Comparison of ENCODE assay signal across 12 cellular contexts in the genomic region with DNA sequence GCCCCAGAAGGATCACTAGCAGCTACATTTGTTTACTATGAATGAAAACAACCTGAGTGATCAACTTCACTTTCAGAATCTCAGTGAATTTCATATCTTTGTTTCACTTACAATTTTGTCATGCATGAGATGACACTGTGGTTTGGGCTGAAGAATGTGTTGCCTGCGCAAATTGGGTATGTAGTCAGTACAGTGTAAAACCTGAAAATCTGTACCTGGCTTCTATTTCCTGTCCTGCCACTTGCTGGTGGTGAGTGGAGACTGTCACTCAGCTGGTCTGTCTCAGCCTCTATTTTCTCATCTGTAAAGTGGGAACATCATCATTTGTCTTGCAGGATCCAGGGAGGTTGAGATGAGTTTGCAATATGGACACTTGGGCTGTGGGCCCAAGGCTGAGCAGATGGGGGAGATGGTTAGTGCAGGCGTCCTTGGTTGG.
DNase-seq lines count a peak whose midpoint lies in the region; ATAC-seq lines count a peak whose summit lies in the region.
"Had no signal": no experiment of that assay in that cellular context is flagged by ENCODE, and none has a peak within 500 bp of the region (broad histone marks: within the 10 kb centered on the region; RNA-seq: fewer than 3 reads in every experiment).

No MANE protein-coding gene starts in this region.

- peak overlapping the region; percentile 60 for H3K27ac Mint-ChIP-seq in memory B cell
- H3K27ac Mint-ChIP-seq: activated naive CD8-positive, alpha-beta T cell had no signal

- H3K27me3 Mint-ChIP-seq in memory B cell, result no peaks in the 10 kb centered on the region
- H3K27me3 Mint-ChIP-seq: activated naive CD8-positive, alpha-beta T cell had no signal

- peak; percentile 95 for ATAC-seq in GM18873 (IDR thresholded peaks at IDR 0.05; ENCODE audit: low FRiP score, unreplicated experiment)
- peak; percentile 93 for ATAC-seq in GM21528 (IDR thresholded peaks at IDR 0.05; ENCODE audit: low FRiP score, unreplicated experiment)
- ATAC-seq in HG03342 (IDR thresholded peaks at IDR 0.05; ENCODE audit: unreplicated experiment), result peak; percentile 87
- ATAC-seq in memory B cell (ENCODE audit: low read depth), result peak; percentile 82

- H3K36me3 Mint-ChIP-seq in memory B cell, result peaks cover 26% of the 10 kb centered on the region

- peaks cover 1% of the 10 kb centered on the region for H3K9me3 Mint-ChIP-seq in memory B cell

- peaks cover 27% of the 10 kb centered on the region for H3K4me1 Mint-ChIP-seq in memory B cell

- H3K4me3 Mint-ChIP-seq in memory B cell, result peak overlapping the region; percentile 38
- H3K4me3 Mint-ChIP-seq: activated naive CD8-positive, alpha-beta T cell had no signal

- peak in 1 of 2 donors; percentile 41 for DNase-seq in memory B cell (ENCODE audit: low spot score in 2 of 2)
- DNase-seq in NCI-H748 treated with DMSO at 0.1 percent for 48 hours (lab: John Stamatoyannopoulos, UW), result no peak
- no peak for DNase-seq in nucleus accumbens (lab: John Stamatoyannopoulos, UW)
- DNase-seq in DMS114 treated with DMSO at 0.1 percent for 48 hours (lab: John Stamatoyannopoulos, UW; ENCODE audit: unreplicated experiment), result no peak
- no peak for DNase-seq in NCI-H1436 (lab: John Stamatoyannopoulos, UW)
- DNase-seq: NCI-H1092 treated with DMSO at 0.1 percent for 48 hours, SW 1271, upper lobe of left lung had no signal
